ENCODE assay signal across 11 cellular contexts in the genomic region with DNA sequence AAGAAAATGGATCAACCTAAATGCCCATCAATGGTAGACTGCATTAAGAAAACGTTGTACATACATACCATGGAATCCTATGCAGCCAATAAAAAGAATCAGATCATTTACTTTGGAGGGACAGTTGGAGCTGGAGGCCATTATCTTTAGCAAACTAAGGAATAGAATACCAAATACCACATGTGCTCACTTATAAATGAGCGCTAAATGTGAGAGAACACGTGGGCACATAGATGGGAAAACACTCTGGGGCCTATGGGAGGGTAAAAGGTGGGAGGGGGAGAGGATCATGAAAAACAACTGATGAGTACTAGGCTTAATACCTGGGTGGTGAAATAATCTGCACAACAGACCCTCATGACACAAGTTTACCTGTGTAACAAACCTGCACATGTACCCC.
"Had no signal": no experiment of that assay in that cellular context is flagged by ENCODE, and none has a peak within 500 bp of the region (broad histone marks: within the 10 kb centered on the region; RNA-seq: fewer than 3 reads in every experiment).

No MANE protein-coding gene starts in this region.

- H3K4me3 ChIP-seq: GM23248, GM23338, HAP-1 had no signal

- H3K27ac ChIP-seq: GM23248 had no signal

- FAIRE-seq: H1, H54 had no signal

- H3K9ac ChIP-seq: GM23248 had no signal

- ATAC-seq: GM23338, HCT116 had no signal

- H2AFZ ChIP-seq: GM23248, GM23338 had no signal

- DNase-seq: GM23248, GOT3, H7, H9, HCEC 1CT, HFFc6 had no signal

- H3K4me2 ChIP-seq: GM23338 had no signal

- H3K4me1 ChIP-seq: HAP-1 had no signal

- H3K9me3 ChIP-seq: HAP-1 had no signal

- H3K36me3 ChIP-seq: HAP-1 had no signal
